ENCODE assay signal across 13 cellular contexts in the genomic region with DNA sequence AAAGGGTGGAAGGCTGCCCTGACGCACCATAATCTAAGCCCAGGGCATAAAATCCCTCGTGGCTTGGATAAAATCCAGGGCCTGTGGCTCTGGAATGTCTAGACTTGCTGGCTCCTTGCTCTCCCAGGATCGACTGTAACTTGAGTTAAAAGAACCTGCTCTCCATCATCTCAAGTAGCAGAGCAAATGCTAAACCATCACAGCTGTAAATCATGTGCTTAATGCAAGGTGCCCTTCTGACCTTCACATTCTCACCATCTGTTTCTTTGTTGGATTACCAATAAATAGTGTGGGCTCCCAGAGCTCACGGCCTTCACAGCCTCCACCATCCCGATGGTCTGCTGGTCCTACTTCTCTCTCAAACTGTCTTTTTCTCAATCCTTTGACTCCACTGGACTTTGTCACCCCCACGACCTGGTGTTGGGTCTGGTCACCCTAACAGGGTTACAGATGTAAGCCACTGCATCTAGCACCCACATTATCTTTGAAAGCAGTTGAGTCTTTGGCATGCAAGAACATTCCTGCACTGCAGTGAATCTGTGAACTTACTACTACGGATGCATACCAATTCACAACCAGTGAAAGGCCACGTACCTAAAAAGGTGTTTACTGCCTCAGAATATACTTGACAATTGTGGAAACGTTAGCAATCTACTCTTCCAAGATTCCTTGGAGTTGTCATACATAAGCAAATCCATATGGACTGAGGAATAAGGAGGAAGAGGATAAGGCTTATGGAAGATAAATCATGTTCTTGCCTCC. TPM values are rescaled to one million over a fixed set of nuclear protein-coding genes. Genes with fewer than 3 reads are reported as not detected.
DNase-seq lines count a peak whose midpoint lies in the region; ATAC-seq lines count a peak whose summit lies in the region.
"Had no signal": no experiment of that assay in that cellular context is flagged by ENCODE, and none has a peak within 500 bp of the region (broad histone marks: within the 10 kb centered on the region; RNA-seq: fewer than 3 reads in every experiment).

No MANE protein-coding gene starts in this region.

- no peaks in the 10 kb centered on the region for H3K27me3 Mint-ChIP-seq in activated T-cell treated with anti-CD3 and anti-CD28 coated beads, Interleukin-2, amount 50 U/mL, for 72 hours (ENCODE audit: low read depth)
- no peaks in the 10 kb centered on the region for H3K27me3 Mint-ChIP-seq in activated T-cell treated with anti-CD3 and anti-CD28 coated beads, Interleukin-2, amount 50 U/mL, for 24 hours

- no peak for DNase-seq in activated T-cell treated with anti-CD3 and anti-CD28 coated beads, Interleukin-2, amount 50 U/mL, for 72 hours
- DNase-seq in activated T-cell treated with anti-CD3 and anti-CD28 coated beads, Interleukin-2, amount 50 U/mL, for 24 hours = no peak
- DNase-seq in RPMI7951 (ENCODE audit: low read depth) (peak; percentile 85), fibroblast of gingiva (ENCODE audit: low read depth) (peak; percentile 72), head of caudate nucleus (no peak), T-helper 9 cell (no peak), SW480 (ENCODE audit: low spot score) (no peak)
- DNase-seq: NCI-H1436; stimulated activated CD4-positive, alpha-beta T cell treated with anti-CD3 and anti-CD28 coated beads, Interleukin-4, amount 100 ng/mL, for 24 hours; upper lobe of left lung had no signal

- no peak overlapping the region for H3K4me3 ChIP-seq in skeletal muscle tissue (ENCODE audit: low read length in 3 of 3)
- H3K4me3 ChIP-seq: upper lobe of left lung had no signal

- no peaks in the 10 kb centered on the region for H3K4me1 Mint-ChIP-seq in activated T-cell treated with anti-CD3 and anti-CD28 coated beads, Interleukin-2, amount 50 U/mL, for 72 hours (ENCODE audit: low read depth)
- H3K4me1 Mint-ChIP-seq in activated T-cell treated with anti-CD3 and anti-CD28 coated beads, Interleukin-2, amount 50 U/mL, for 24 hours (ENCODE audit: low read depth) = no peaks in the 10 kb centered on the region

- no peaks in the 10 kb centered on the region for H3K9me3 Mint-ChIP-seq in activated T-cell treated with anti-CD3 and anti-CD28 coated beads, Interleukin-2, amount 50 U/mL, for 72 hours
- no peaks in the 10 kb centered on the region for H3K9me3 Mint-ChIP-seq in activated T-cell treated with anti-CD3 and anti-CD28 coated beads, Interleukin-2, amount 50 U/mL, for 24 hours
- H3K9me3 Mint-ChIP-seq: activated T-helper 2 cell treated with anti-CD3 and anti-CD28 coated beads, Interferon-gamma antibody, Interleukin-2, Interleukin-4, amounts not matched to agents 10 μg/mL and 5 μg/mL and 100 μg/mL, durations not matched to agents 14 hours and 24 hours and 36 hours; T-helper 1 cell treated with Interleukin-12 subunit alpha and Interleukin-12 subunit beta and Interleukin-4 antibody, amounts not matched to agents 30 μg/mL and 1 μg/mL, for 36 hours had no signal

- no peak for ATAC-seq in activated T-cell treated with anti-CD3 and anti-CD28 coated beads, Interleukin-2, amount 50 U/mL, for 72 hours (replicated peaks in 1 of 2)

- peak overlapping the region; percentile 5 for H3K27ac Mint-ChIP-seq in activated T-cell treated with anti-CD3 and anti-CD28 coated beads, Interleukin-2, amount 50 U/mL, for 72 hours
- H3K27ac Mint-ChIP-seq in activated T-cell treated with anti-CD3 and anti-CD28 coated beads, Interleukin-2, amount 50 U/mL, for 24 hours = no peak overlapping the region
- H3K27ac Mint-ChIP-seq: activated T-helper 2 cell treated with anti-CD3 and anti-CD28 coated beads, Interferon-gamma antibody, Interleukin-2, Interleukin-4, amounts not matched to agents 10 μg/mL and 5 μg/mL and 100 μg/mL, durations not matched to agents 14 hours and 24 hours and 36 hours; T-helper 1 cell treated with Interleukin-12 subunit alpha and Interleukin-12 subunit beta and Interleukin-4 antibody, amounts not matched to agents 30 μg/mL and 1 μg/mL, for 36 hours had no signal

- H3K9me3 ChIP-seq in skeletal muscle tissue (ENCODE audit: control insufficient read depth in 3 of 3, low read length in 3 of 3) = no peaks in the 10 kb centered on the region
- H3K9me3 ChIP-seq: upper lobe of left lung had no signal

- H3K36me3 Mint-ChIP-seq in activated T-cell treated with anti-CD3 and anti-CD28 coated beads, Interleukin-2, amount 50 U/mL, for 72 hours (ENCODE audit: insufficient read depth in 2 of 2) = peaks cover 4 to 21% of the 10 kb centered on the region in 2 donors
- peaks cover 54% of the 10 kb centered on the region for H3K36me3 Mint-ChIP-seq in activated T-cell treated with anti-CD3 and anti-CD28 coated beads, Interleukin-2, amount 50 U/mL, for 24 hours (ENCODE audit: low read depth)

- H3K4me1 ChIP-seq in skeletal muscle tissue (ENCODE audit: control insufficient read depth in 3 of 3, insufficient read depth in 3 of 3, low read length in 3 of 3) = peaks cover 4 to 23% (median 13%) of the 10 kb centered on the region in 3 donors

- peaks cover 35 to 47% (median 45%) of the 10 kb centered on the region in 3 donors for H3K36me3 ChIP-seq in skeletal muscle tissue (ENCODE audit: control insufficient read depth in 3 of 3, insufficient read depth in 3 of 3, low read length in 3 of 3)

- H3K9ac ChIP-seq in skeletal muscle tissue (ENCODE audit: low read depth in 1 of 3, low read length in 3 of 3) = no peak overlapping the region

- intact Hi-C loops in head of caudate nucleus (cut with DNase I) = no loop called here

- H3K27me3 ChIP-seq in skeletal muscle tissue (ENCODE audit: control insufficient read depth in 3 of 3, insufficient read depth in 3 of 3, low read length in 3 of 3) = no peaks in the 10 kb centered on the region
- H3K27me3 ChIP-seq: upper lobe of left lung had no signal

- H3K27ac ChIP-seq in skeletal muscle tissue (ENCODE audit: low read depth, low read length) = peak overlapping the region; percentile 87
- H3K27ac ChIP-seq: upper lobe of left lung had no signal

- H3K4me3 Mint-ChIP-seq in activated T-cell treated with anti-CD3 and anti-CD28 coated beads, Interleukin-2, amount 50 U/mL, for 72 hours = no peak overlapping the region
- no peak overlapping the region for H3K4me3 Mint-ChIP-seq in activated T-cell treated with anti-CD3 and anti-CD28 coated beads, Interleukin-2, amount 50 U/mL, for 24 hours
- H3K4me3 Mint-ChIP-seq: T-helper 1 cell treated with Interleukin-12 subunit alpha and Interleukin-12 subunit beta and Interleukin-4 antibody, amounts not matched to agents 30 μg/mL and 1 μg/mL, for 36 hours had no signal

RNA-seq across cellular contexts. Expression of a gene that starts 15.3 kb away (rescaled TPM):
- total RNA-seq in activated T-cell treated with anti-CD3 and anti-CD28 coated beads, Interleukin-2, amount 50 U/mL, for 72 hours = 100 to 1,000 TPM; 267 to 360 TPM
- total RNA-seq in RPMI7951 (2014; rRNA removed; shearing (Covaris generic)) = 118 and 137 TPM in 2 replicates
- 75.2 TPM for total RNA-seq in skeletal muscle tissue

RNA-seq across cellular contexts. Expression of a gene that starts 39.0 kb away (rescaled TPM):
- 100 to 1,000 TPM in 1 of 2 donors, 10 to 100 TPM in 1; 96.3 to 105 TPM for total RNA-seq in activated T-cell treated with anti-CD3 and anti-CD28 coated beads, Interleukin-2, amount 50 U/mL, for 72 hours
- 22.1 and 32.4 TPM in 2 replicates for total RNA-seq in RPMI7951 (2014; rRNA removed; shearing (Covaris generic))
- total RNA-seq in skeletal muscle tissue = 33.9 TPM

Comparison
In these comparisons a context has a peak if more than half of its experiments do, and no peak if none do; other contexts are left out.
1. DNase-seq: peak in RPMI7951 (single experiment) and fibroblast of gingiva (single experiment); none in activated T-cell treated with anti-CD3 and anti-CD28 coated beads, Interleukin-2, amount 50 U/mL, for 72 hours (0 of 2), activated T-cell treated with anti-CD3 and anti-CD28 coated beads, Interleukin-2, amount 50 U/mL, for 24 hours (single experiment), head of caudate nucleus (0 of 42), T-helper 9 cell (single experiment) and SW480 (single experiment).